In genomic region chr12:79983492-79983891, GRCh38 we compare ENCODE assay signal across 16 cellular contexts. TPM values are rescaled to one million over a fixed set of nuclear protein-coding genes. Genes with fewer than 3 reads are reported as not detected.
DNase-seq lines count a peak whose midpoint lies in the region; ATAC-seq and TF ChIP-seq lines count a peak whose summit lies in the region.
"Had no signal": no experiment of that assay in that cellular context is flagged by ENCODE, and none has a peak within 500 bp of the region (broad histone marks: within the 10 kb centered on the region; RNA-seq: fewer than 3 reads in every experiment).

No MANE protein-coding gene starts in this region.

- no peak overlapping the region for H3K4me3 ChIP-seq in breast epithelium
- H3K4me3 ChIP-seq: BLaER1, gastrocnemius medialis had no signal

- no peaks in the 10 kb centered on the region for H3K9me3 ChIP-seq in breast epithelium
- H3K9me3 ChIP-seq: BLaER1, gastrocnemius medialis had no signal

- intact Hi-C loops in MCF 10A (cut with micrococcal nuclease) = no loop called here
- intact Hi-C loops in breast epithelium (cut with DNase I; ENCODE audit: low total_unique reads) = no loop called here

- no peak for TF ChIP-seq POLR2A in breast epithelium (IDR thresholded peaks at IDR 0.05)

- DNase-seq in MCF 10A (ENCODE audit: unreplicated experiment) (peak; percentile 57), breast epithelium (ENCODE audit: low spot score in 2 of 2) (no peak), foreskin keratinocyte (peak; percentile 92 to 97), NCI-H1417 (lab: John Stamatoyannopoulos, UW) (no peak), middle frontal gyrus (ENCODE audit: extremely low spot score, low spot score) (no peak)
- DNase-seq: caudate nucleus; gastrocnemius medialis; KBM-7; left ventricle myocardium superior; occipital lobe; stimulated activated CD4-positive, alpha-beta T cell treated with anti-CD3 and anti-CD28 coated beads, Interleukin-2, amount 100 ng/mL, for 24 hours; stimulated activated naive CD8-positive, alpha-beta T cell treated with anti-CD3 and anti-CD28 coated beads, Interleukin-15, Interleukin-2, amounts not matched to agents 100 U/mL and 50 U/mL, for 24 hours had no signal

- CTCF ChIA-PET in MCF 10A (lab: Yijun Ruan, JAX) = interaction anchor here (0.7 kb wide), 1 partner anchor 62 kb away, joined by 3 read pairs; no protein-coding TSS in a partner anchor

- no peaks in the 10 kb centered on the region for H3K27me3 ChIP-seq in breast epithelium
- H3K27me3 ChIP-seq in foreskin keratinocyte = no peaks in the 10 kb centered on the region
- H3K27me3 ChIP-seq: BLaER1, gastrocnemius medialis had no signal

- H3K9me3 Mint-ChIP-seq in MCF 10A (ENCODE audit: unreplicated experiment) = no peaks in the 10 kb centered on the region
- H3K9me3 Mint-ChIP-seq in stimulated activated memory B cell treated with anti-CD40 and anti-IgM and Interleukin-4, amounts not matched to agents 10 μg/mL and 1 μg/mL and 100 μg/mL, for 72 hours = no peaks in the 10 kb centered on the region

- H3K27me3 Mint-ChIP-seq in MCF 10A (ENCODE audit: insufficient read depth, unreplicated experiment) = no peaks in the 10 kb centered on the region
- peaks cover 30% of the 10 kb centered on the region for H3K27me3 Mint-ChIP-seq in stimulated activated memory B cell treated with anti-CD40 and anti-IgM and Interleukin-4, amounts not matched to agents 10 μg/mL and 1 μg/mL and 100 μg/mL, for 72 hours

- no peak for TF ChIP-seq CTCF in MCF 10A (IDR thresholded peaks at IDR 0.05; ENCODE audit: unreplicated experiment)
- no peak for TF ChIP-seq CTCF in breast epithelium (IDR thresholded peaks at IDR 0.05)
- no peak for TF ChIP-seq CTCF in foreskin keratinocyte (conservative IDR thresholded peaks at IDR 0.05)

- H3K36me3 ChIP-seq in breast epithelium = no peaks in the 10 kb centered on the region
- H3K36me3 ChIP-seq: BLaER1, gastrocnemius medialis had no signal

- H3K36me3 Mint-ChIP-seq in MCF 10A (ENCODE audit: insufficient read depth, unreplicated experiment) = no peaks in the 10 kb centered on the region
- no peaks in the 10 kb centered on the region for H3K36me3 Mint-ChIP-seq in stimulated activated memory B cell treated with anti-CD40 and anti-IgM and Interleukin-4, amounts not matched to agents 10 μg/mL and 1 μg/mL and 100 μg/mL, for 72 hours

- POLR2A ChIA-PET in MCF 10A (lab: Yijun Ruan, JAX) = interaction anchor here (1.0 to 2.0 kb wide), 2 partner anchors 10 to 49 kb away, joined by 5 to 7 read pairs; no protein-coding TSS in a partner anchor

- no peak overlapping the region for H3K4me3 Mint-ChIP-seq in MCF 10A (ENCODE audit: unreplicated experiment)
- H3K4me3 Mint-ChIP-seq in stimulated activated memory B cell treated with anti-CD40 and anti-IgM and Interleukin-4, amounts not matched to agents 10 μg/mL and 1 μg/mL and 100 μg/mL, for 72 hours = no peak overlapping the region

- peak overlapping the region; percentile 31 for H3K27ac Mint-ChIP-seq in MCF 10A (ENCODE audit: low read depth, unreplicated experiment)
- no peak overlapping the region for H3K27ac Mint-ChIP-seq in stimulated activated memory B cell treated with anti-CD40 and anti-IgM and Interleukin-4, amounts not matched to agents 10 μg/mL and 1 μg/mL and 100 μg/mL, for 72 hours

- no TSS peak for BruUV-seq in MCF 10A (replicated peaks; lab: Mats Ljungman, UMichigan)

- ATAC-seq in SK-N-SH treated with all-trans-retinoic acid at 6 μM for 48 hours (peak; percentile 85), foreskin keratinocyte (peak; percentile 91), GM18861 (IDR thresholded peaks at IDR 0.05; ENCODE audit: unreplicated experiment) (no peak)
- ATAC-seq in stimulated activated memory B cell treated with anti-CD40 and anti-IgM and Interleukin-4, amounts not matched to agents 10 μg/mL and 1 μg/mL and 100 μg/mL, for 72 hours = no peak
- ATAC-seq: gastrocnemius medialis; left ventricle myocardium superior; stimulated activated naive CD8-positive, alpha-beta T cell treated with anti-CD3 and anti-CD28 coated beads, Interleukin-15, Interleukin-2, amounts not matched to agents 100 U/mL and 50 U/mL, for 24 hours had no signal

- H3K27ac ChIP-seq in breast epithelium (no peak overlapping the region), foreskin keratinocyte (no peak overlapping the region)
- H3K27ac ChIP-seq: BLaER1, gastrocnemius medialis had no signal

- peaks cover 19% of the 10 kb centered on the region for H3K4me1 Mint-ChIP-seq in MCF 10A (ENCODE audit: insufficient read depth, unreplicated experiment)
- no peaks in the 10 kb centered on the region for H3K4me1 Mint-ChIP-seq in stimulated activated memory B cell treated with anti-CD40 and anti-IgM and Interleukin-4, amounts not matched to agents 10 μg/mL and 1 μg/mL and 100 μg/mL, for 72 hours

- H3K4me1 ChIP-seq in breast epithelium = no peaks in the 10 kb centered on the region
- H3K4me1 ChIP-seq in foreskin keratinocyte = peaks cover 18% of the 10 kb centered on the region
- H3K4me1 ChIP-seq: gastrocnemius medialis had no signal

TF ChIP-seq in SK-N-SH treated with all-trans-retinoic acid at 6 μM for 48 hours, 23 proteins besides CTCF, POLR2A, EP300 and RAD21 (continues in another document):
- TF ChIP-seq BACH2 (CRISPR knock-in tag; IDR thresholded peaks at IDR 0.05; ENCODE audit: borderline replicate concordance) (no peak), ARNTL (CRISPR knock-in tag; IDR thresholded peaks at IDR 0.05; ENCODE audit: borderline replicate concordance, low read depth) (no peak), ZNF70 (CRISPR knock-in tag; IDR thresholded peaks at IDR 0.05) (no peak), PATZ1 (CRISPR knock-in tag; IDR thresholded peaks at IDR 0.05; ENCODE audit: borderline replicate concordance) (peak; percentile 93), ISL1 (CRISPR knock-in tag; IDR thresholded peaks at IDR 0.05) (peak; percentile 94), POU6F1 (CRISPR knock-in tag; IDR thresholded peaks at IDR 0.05; ENCODE audit: borderline replicate concordance, low read depth) (peak; percentile 69; the same call in 1 of the 2 replicates), ZC3H10 (CRISPR knock-in tag; IDR thresholded peaks at IDR 0.05) (peak; percentile 97), TSHZ2 (CRISPR knock-in tag; IDR thresholded peaks at IDR 0.05) (no peak), RARB (CRISPR knock-in tag; IDR thresholded peaks at IDR 0.05) (peak; percentile 66; the same call in 1 of the 2 replicates), SNAI2 (CRISPR knock-in tag; IDR thresholded peaks at IDR 0.05) (no peak)

RNA-seq across cellular contexts. Expression of gene PPP1R12A, which starts 48.6 kb away (rescaled TPM):
- total RNA-seq in MCF 10A (2022) (67.6 and 78.0 TPM in 2 replicates), breast epithelium (100 to 1,000 TPM in 2 of 3 donors, 10 to 100 TPM in 1; 64.8 to 137 (median 134) TPM), foreskin keratinocyte (50.1 and 66.2 TPM in 2 replicates)
- polyA plus RNA-seq in foreskin keratinocyte = 10.5 and 11.8 TPM in 2 replicates

Comparison
In these comparisons a context has a peak if more than half of its experiments do, and no peak if none do; other contexts are left out.
1. DNase-seq: peak in MCF 10A (single experiment) and foreskin keratinocyte (2 of 2); none in breast epithelium (0 of 2), NCI-H1417 (0 of 3) and middle frontal gyrus (single experiment).
2. ATAC-seq: peak in SK-N-SH treated with all-trans-retinoic acid at 6 μM for 48 hours (single experiment) and foreskin keratinocyte (single experiment); none in stimulated activated memory B cell treated with anti-CD40 and anti-IgM and Interleukin-4, amounts not matched to agents 10 μg/mL and 1 μg/mL and 100 μg/mL, for 72 hours (single experiment) and GM18861 (single experiment).